Comparison of ENCODE assay signal across 1 cellular context in the genomic region with DNA sequence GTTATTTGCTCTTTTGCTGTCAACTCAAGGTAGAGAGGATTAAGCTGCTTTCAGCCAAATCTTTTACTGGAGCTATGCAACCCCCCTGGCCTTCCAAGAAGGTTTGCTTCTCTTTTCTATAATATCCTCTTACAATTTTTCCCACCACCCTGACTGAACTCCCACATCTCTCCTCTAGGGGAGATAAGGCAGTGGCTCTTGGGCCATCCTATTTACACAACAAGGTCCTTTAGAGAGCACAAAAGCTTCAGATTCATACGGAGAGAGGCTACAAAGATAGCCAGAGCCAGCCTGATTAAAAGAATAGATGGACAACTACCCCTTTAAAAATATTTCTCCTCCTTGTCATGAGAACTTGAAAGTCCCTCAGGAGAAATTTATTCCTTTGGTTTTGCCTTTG.
TF ChIP-seq lines count a peak whose summit lies in the region.

No MANE protein-coding gene starts in this region.

TF ChIP-seq in K562, 482 proteins besides CTCF, POLR2A, EP300 and RAD21 (continued from another document):
- TF ChIP-seq, protein P1, sequence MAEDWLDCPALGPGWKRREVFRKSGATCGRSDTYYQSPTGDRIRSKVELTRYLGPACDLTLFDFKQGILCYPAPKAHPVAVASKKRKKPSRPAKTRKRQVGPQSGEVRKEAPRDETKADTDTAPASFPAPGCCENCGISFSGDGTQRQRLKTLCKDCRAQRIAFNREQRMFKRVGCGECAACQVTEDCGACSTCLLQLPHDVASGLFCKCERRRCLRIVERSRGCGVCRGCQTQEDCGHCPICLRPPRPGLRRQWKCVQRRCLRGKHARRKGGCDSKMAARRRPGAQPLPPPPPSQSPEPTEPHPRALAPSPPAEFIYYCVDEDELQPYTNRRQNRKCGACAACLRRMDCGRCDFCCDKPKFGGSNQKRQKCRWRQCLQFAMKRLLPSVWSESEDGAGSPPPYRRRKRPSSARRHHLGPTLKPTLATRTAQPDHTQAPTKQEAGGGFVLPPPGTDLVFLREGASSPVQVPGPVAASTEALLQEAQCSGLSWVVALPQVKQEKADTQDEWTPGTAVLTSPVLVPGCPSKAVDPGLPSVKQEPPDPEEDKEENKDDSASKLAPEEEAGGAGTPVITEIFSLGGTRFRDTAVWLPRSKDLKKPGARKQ (CRISPR knock-in tag; IDR thresholded peaks at IDR 0.05): no peak
- no peak for TF ChIP-seq KDM5B (IDR thresholded peaks at IDR 0.05; ENCODE audit: insufficient replicate concordance, low read depth, low read length)
- TF ChIP-seq TAF7 (tag; IDR thresholded peaks at IDR 0.05): no peak
- TF ChIP-seq, protein P2, sequence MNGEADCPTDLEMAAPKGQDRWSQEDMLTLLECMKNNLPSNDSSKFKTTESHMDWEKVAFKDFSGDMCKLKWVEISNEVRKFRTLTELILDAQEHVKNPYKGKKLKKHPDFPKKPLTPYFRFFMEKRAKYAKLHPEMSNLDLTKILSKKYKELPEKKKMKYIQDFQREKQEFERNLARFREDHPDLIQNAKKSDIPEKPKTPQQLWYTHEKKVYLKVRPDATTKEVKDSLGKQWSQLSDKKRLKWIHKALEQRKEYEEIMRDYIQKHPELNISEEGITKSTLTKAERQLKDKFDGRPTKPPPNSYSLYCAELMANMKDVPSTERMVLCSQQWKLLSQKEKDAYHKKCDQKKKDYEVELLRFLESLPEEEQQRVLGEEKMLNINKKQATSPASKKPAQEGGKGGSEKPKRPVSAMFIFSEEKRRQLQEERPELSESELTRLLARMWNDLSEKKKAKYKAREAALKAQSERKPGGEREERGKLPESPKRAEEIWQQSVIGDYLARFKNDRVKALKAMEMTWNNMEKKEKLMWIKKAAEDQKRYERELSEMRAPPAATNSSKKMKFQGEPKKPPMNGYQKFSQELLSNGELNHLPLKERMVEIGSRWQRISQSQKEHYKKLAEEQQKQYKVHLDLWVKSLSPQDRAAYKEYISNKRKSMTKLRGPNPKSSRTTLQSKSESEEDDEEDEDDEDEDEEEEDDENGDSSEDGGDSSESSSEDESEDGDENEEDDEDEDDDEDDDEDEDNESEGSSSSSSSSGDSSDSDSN (IDR thresholded peaks at IDR 0.05; ENCODE audit: borderline replicate concordance in 1 of 2, low read depth in 2 of 2, low read length in 2 of 2): no peak
- TF ChIP-seq HIVEP1 (CRISPR knock-in tag; IDR thresholded peaks at IDR 0.05): no peak
- no peak for TF ChIP-seq SP1 (CRISPR knock-in tag; IDR thresholded peaks at IDR 0.05)
- TF ChIP-seq, protein P3, sequence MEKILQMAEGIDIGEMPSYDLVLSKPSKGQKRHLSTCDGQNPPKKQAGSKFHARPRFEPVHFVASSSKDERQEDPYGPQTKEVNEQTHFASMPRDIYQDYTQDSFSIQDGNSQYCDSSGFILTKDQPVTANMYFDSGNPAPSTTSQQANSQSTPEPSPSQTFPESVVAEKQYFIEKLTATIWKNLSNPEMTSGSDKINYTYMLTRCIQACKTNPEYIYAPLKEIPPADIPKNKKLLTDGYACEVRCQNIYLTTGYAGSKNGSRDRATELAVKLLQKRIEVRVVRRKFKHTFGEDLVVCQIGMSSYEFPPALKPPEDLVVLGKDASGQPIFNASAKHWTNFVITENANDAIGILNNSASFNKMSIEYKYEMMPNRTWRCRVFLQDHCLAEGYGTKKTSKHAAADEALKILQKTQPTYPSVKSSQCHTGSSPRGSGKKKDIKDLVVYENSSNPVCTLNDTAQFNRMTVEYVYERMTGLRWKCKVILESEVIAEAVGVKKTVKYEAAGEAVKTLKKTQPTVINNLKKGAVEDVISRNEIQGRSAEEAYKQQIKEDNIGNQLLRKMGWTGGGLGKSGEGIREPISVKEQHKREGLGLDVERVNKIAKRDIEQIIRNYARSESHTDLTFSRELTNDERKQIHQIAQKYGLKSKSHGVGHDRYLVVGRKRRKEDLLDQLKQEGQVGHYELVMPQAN (IDR thresholded peaks at IDR 0.05; ENCODE audit: borderline replicate concordance): no peak
- no peak for TF ChIP-seq ZNF586 (CRISPR knock-in tag; conservative IDR thresholded peaks at IDR 0.05)
- no peak for TF ChIP-seq POU5F1 (IDR thresholded peaks at IDR 0.05; ENCODE audit: borderline replicate concordance, low read depth, low read length, partially characterized antibody)
- no peak for TF ChIP-seq ZNF316 (IDR thresholded peaks at IDR 0.05)
- TF ChIP-seq KLF6 (CRISPR knock-in tag; IDR thresholded peaks at IDR 0.05; ENCODE audit: borderline replicate concordance): no peak
- TF ChIP-seq CBX8 (IDR thresholded peaks at IDR 0.05; ENCODE audit: borderline replicate concordance, extremely low read depth, low read depth, low read length, poor library complexity, severe bottlenecking): no peak
- TF ChIP-seq, protein P4, sequence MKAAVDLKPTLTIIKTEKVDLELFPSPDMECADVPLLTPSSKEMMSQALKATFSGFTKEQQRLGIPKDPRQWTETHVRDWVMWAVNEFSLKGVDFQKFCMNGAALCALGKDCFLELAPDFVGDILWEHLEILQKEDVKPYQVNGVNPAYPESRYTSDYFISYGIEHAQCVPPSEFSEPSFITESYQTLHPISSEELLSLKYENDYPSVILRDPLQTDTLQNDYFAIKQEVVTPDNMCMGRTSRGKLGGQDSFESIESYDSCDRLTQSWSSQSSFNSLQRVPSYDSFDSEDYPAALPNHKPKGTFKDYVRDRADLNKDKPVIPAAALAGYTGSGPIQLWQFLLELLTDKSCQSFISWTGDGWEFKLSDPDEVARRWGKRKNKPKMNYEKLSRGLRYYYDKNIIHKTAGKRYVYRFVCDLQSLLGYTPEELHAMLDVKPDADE (conservative IDR thresholded peaks at IDR 0.05; ENCODE audit: control insufficient read depth, low read depth, low read length): no peak
- TF ChIP-seq RFX1 (IDR thresholded peaks at IDR 0.05): no peak
- no peak for TF ChIP-seq ZNF41 (CRISPR knock-in tag; conservative IDR thresholded peaks at IDR 0.05)
